17 cellular contexts compared by ENCODE assay signal in the genomic region with DNA sequence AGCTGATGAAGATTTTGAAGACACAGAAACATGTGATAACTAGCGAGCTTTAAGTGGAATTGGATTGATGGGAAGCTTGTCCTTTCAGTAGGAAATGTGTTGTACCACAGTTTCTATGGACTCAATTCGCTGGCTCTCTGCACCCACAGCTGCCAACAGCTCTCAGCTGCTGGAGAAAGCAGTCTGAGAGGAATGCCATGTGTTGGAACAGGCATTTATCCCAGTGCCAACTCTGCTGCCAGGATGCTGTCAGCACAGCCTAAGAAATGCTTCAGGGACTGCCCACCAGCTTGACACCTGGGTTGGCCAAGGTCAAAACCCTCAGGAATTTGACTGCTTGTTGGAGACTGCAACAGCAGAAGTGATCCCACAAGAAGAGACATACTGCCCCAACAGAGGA.
DNase-seq lines count a peak whose midpoint lies in the region; ATAC-seq lines count a peak whose summit lies in the region.
"Had no signal": no experiment of that assay in that cellular context is flagged by ENCODE, and none has a peak within 500 bp of the region (broad histone marks: within the 10 kb centered on the region; RNA-seq: fewer than 3 reads in every experiment).

No MANE protein-coding gene starts in this region.

- H3K4me1 ChIP-seq in right cardiac atrium (ENCODE audit: control insufficient read depth, insufficient read depth, low read length): no peaks in the 10 kb centered on the region
- H3K4me1 ChIP-seq in trophoblast cell (ENCODE audit: control insufficient read depth in 1 of 2, insufficient read depth in 2 of 2, low read length in 2 of 2): no peaks in the 10 kb centered on the region
- H3K4me1 ChIP-seq: Peyer's patch had no signal

- no peak overlapping the region for H3K14ac ChIP-seq in trophoblast cell (ENCODE audit: low read length)

- H3K4me3 Mint-ChIP-seq in T-cell: no peak overlapping the region

- no peak overlapping the region for H2AK5ac ChIP-seq in trophoblast cell (ENCODE audit: low read length)

- H3K79me1 ChIP-seq in trophoblast cell (ENCODE audit: low read length): no peaks in the 10 kb centered on the region

- ATAC-seq in right cardiac atrium (peak; percentile 97), GM19397 (IDR thresholded peaks at IDR 0.05; ENCODE audit: unreplicated experiment) (no peak), T-cell (replicated peaks in 1 of 4) (no peak)

- no peak overlapping the region for H2BK12ac ChIP-seq in trophoblast cell (ENCODE audit: low read length)

- CTCF ChIA-PET in T-cell (lab: Charles Lee): no interaction called here

- no peak overlapping the region for H4K12ac ChIP-seq in trophoblast cell (ENCODE audit: low read depth, low read length)

- no peak overlapping the region for H2BK120ac ChIP-seq in trophoblast cell (ENCODE audit: insufficient read depth, low read length, poor library complexity)

- no peaks in the 10 kb centered on the region for H3K4me1 Mint-ChIP-seq in T-cell

- no peaks in the 10 kb centered on the region for H3K36me3 Mint-ChIP-seq in T-cell

- peak; percentile 61 for DNase-seq in NCI-H446 treated with DMSO at 0.1 percent for 48 hours (lab: John Stamatoyannopoulos, UW)
- peak; percentile 9 for DNase-seq in globus pallidus (ENCODE audit: low spot score)
- peak; percentile 60 to 83 (median 81) for DNase-seq in right cardiac atrium
- peak in 9 of 10 donors; percentile 11 to 87 (median 30) for DNase-seq in posterior cingulate gyrus
- no peak for DNase-seq in T-cell
- DNase-seq in trophoblast cell: no peak
- DNase-seq in HUDEP-2 (lab: John Stamatoyannopoulos, UW; ENCODE audit: unreplicated experiment in 76 of 76): no peak
- DNase-seq: ACHN, DMS79 treated with DMSO at 0.1 percent for 48 hours, MV-4-11, NCI-H187 treated with DMSO at 0.1 percent for 48 hours, NCI-H226, NCI-H526, Peyer's patch had no signal

- no peaks in the 10 kb centered on the region for H3K79me2 ChIP-seq in trophoblast cell (ENCODE audit: control insufficient read depth, insufficient read depth, low read length, poor library complexity)

- POLR2A ChIA-PET in T-cell (lab: Charles Lee): no interaction called here

- no peak overlapping the region for H2AFZ ChIP-seq in trophoblast cell (ENCODE audit: insufficient read depth, low read length, poor library complexity)

- 42% methylated on average over 2 of the region's 2 CpGs for WGBS in right cardiac atrium
- no CpG with 5 or more reads among the region's 2 CpGs for WGBS in trophoblast cell (ENCODE audit: extremely low coverage, insufficient coverage, insufficient read length)

- intact Hi-C loops in right cardiac atrium (cut with DNase I): no loop called here
- intact Hi-C loops in posterior cingulate gyrus (cut with DNase I): no loop called here

- no peak overlapping the region for H3K27ac Mint-ChIP-seq in T-cell

- no peak overlapping the region for H3K4me3 ChIP-seq in right cardiac atrium (ENCODE audit: low read length)
- no peak overlapping the region for H3K4me3 ChIP-seq in trophoblast cell (ENCODE audit: low read depth, low read length)
- H3K4me3 ChIP-seq: Peyer's patch had no signal

- no peak overlapping the region for H4K8ac ChIP-seq in trophoblast cell (ENCODE audit: low read depth, low read length)

- no peaks in the 10 kb centered on the region for H3K27me3 ChIP-seq in right cardiac atrium (ENCODE audit: control insufficient read depth, insufficient read depth)
- no peaks in the 10 kb centered on the region for H3K27me3 ChIP-seq in trophoblast cell (ENCODE audit: insufficient read depth, low read length)
- H3K27me3 ChIP-seq: Peyer's patch had no signal

- no peak overlapping the region for H4K91ac ChIP-seq in trophoblast cell (ENCODE audit: low read depth, low read length)

- H3K9ac ChIP-seq in trophoblast cell (ENCODE audit: low read length): no peak overlapping the region
- H3K9ac ChIP-seq: KMS-11 had no signal

- no peaks in the 10 kb centered on the region for H3K36me3 ChIP-seq in trophoblast cell (ENCODE audit: control insufficient read depth in 1 of 2, insufficient read depth in 2 of 2, low read length in 2 of 2)
- H3K36me3 ChIP-seq: Peyer's patch had no signal

- no peak overlapping the region for H3K18ac ChIP-seq in trophoblast cell (ENCODE audit: low read length)

- H3K9me3 Mint-ChIP-seq in T-cell: no peaks in the 10 kb centered on the region

- no peak overlapping the region for H2BK5ac ChIP-seq in trophoblast cell (ENCODE audit: low read depth, low read length, poor library complexity)

- H3K9me3 ChIP-seq in right cardiac atrium (ENCODE audit: control insufficient read depth, low read length): no peaks in the 10 kb centered on the region
- H3K9me3 ChIP-seq in trophoblast cell (ENCODE audit: insufficient read depth, low read depth, low read length): no peaks in the 10 kb centered on the region
- H3K9me3 ChIP-seq: Peyer's patch had no signal

- no peak overlapping the region for H3K4me2 ChIP-seq in trophoblast cell (ENCODE audit: low read length)
- H3K4me2 ChIP-seq: KMS-11 had no signal

- H3K27me3 Mint-ChIP-seq in T-cell: peaks cover 0 to 4% of the 10 kb centered on the region in 2 donors

- no peak overlapping the region for H3K4ac ChIP-seq in trophoblast cell (ENCODE audit: low read depth, low read length)

- H3K27ac ChIP-seq in right cardiac atrium (ENCODE audit: low read length): no peak overlapping the region
- no peak overlapping the region for H3K27ac ChIP-seq in trophoblast cell (ENCODE audit: low read depth, low read length)
- H3K27ac ChIP-seq: C4-2B, KMS-11, Peyer's patch had no signal

- H3K23ac ChIP-seq in trophoblast cell (ENCODE audit: low read length): no peak overlapping the region

Comparison
In these comparisons a context has a peak if more than half of its experiments do, and no peak if none do; other contexts are left out.
1. DNase-seq: peak in NCI-H446 treated with DMSO at 0.1 percent for 48 hours (single experiment), globus pallidus (single experiment), right cardiac atrium (3 of 3) and posterior cingulate gyrus (9 of 10); none in T-cell (0 of 34), trophoblast cell (0 of 2) and HUDEP-2 (0 of 76).
2. ATAC-seq: peak in right cardiac atrium (2 of 2); none in GM19397 (single experiment) and T-cell (0 of 4).